In genomic region chr9:93238953-93239352, GRCh38 we compare ENCODE assay signal across 8 cellular contexts. TPM values are rescaled to one million over a fixed set of nuclear protein-coding genes. Genes with fewer than 3 reads are reported as not detected.
"Had no signal": no experiment of that assay in that cellular context is flagged by ENCODE, and none has a peak within 500 bp of the region (broad histone marks: within the 10 kb centered on the region; RNA-seq: fewer than 3 reads in every experiment).

No MANE protein-coding gene starts in this region.

- H3K4me2 ChIP-seq: GM23338 had no signal

- H3K4me3 Mint-ChIP-seq: GM23338, H9 had no signal

- H3K4me3 ChIP-seq: GM23338 had no signal

- H3K9me3 Mint-ChIP-seq: GM23338, H9 had no signal

- ATAC-seq: GM23338 had no signal

- H3K27ac Mint-ChIP-seq: GM23338 had no signal

- H2AFZ ChIP-seq: GM23338 had no signal

- FAIRE-seq: H1, H54, HTR-8/SVneo had no signal

- DNase-seq: H9, HCEC 1CT, IMR-90, KBM-7 had no signal

RNA-seq across cellular contexts. Expression of gene WNK2, which starts 55.0 kb away (rescaled TPM):
- total RNA-seq: IMR-90 had no signal
- polyA plus RNA-seq: IMR-90 had no signal
